Comparison of ENCODE assay signal across 10 cellular contexts in genomic region chr17:76528528-76529223, GRCh38. TPM values are rescaled to one million over a fixed set of nuclear protein-coding genes. Genes with fewer than 3 reads are reported as not detected.
DNase-seq lines count a peak whose midpoint lies in the region; ATAC-seq, FAIRE-seq and TF ChIP-seq lines count a peak whose summit lies in the region.
"Had no signal": no experiment of that assay in that cellular context is flagged by ENCODE, and none has a peak within 500 bp of the region (broad histone marks: within the 10 kb centered on the region; RNA-seq: fewer than 3 reads in every experiment).

No MANE protein-coding gene starts in this region.

- CTCF ChIA-PET in AG04450 (lab: Charles Lee) (interaction anchor here (0.6 to 2.4 kb wide), 10 partner anchors 12 to 1203 kb away, joined by 3 to 7 read pairs (median 3); no protein-coding TSS in a partner anchor), H1 (lab: Charles Lee; ENCODE audit: partially characterized antibody) (interaction anchor here (0.7 to 4.9 kb wide), 22 partner anchors 8 to 864 kb away, joined by 3 to 41 read pairs (median 4); partner anchors contain the start of genes AANAT and PRCD)

- POLR2A ChIA-PET in AG04450 (lab: Yijun Ruan, JAX) (interaction anchor here (0.6 to 2.7 kb wide), 9 partner anchors 12 to 196 kb away, joined by 3 to 14 read pairs (median 6); partner anchors contain the start of genes PRCD and ST6GALNAC2), H1 (lab: Charles Lee; ENCODE audit: partially characterized antibody) (interaction anchor here (1.1 to 5.1 kb wide), 6 partner anchors 8 to 38 kb away, joined by 3 to 30 read pairs (median 4); partner anchors contain the start of gene PRCD)

- H3K79me2 ChIP-seq in OCI-LY3 (ENCODE audit: low read length) (no peaks in the 10 kb centered on the region), H1 (ENCODE audit: control insufficient read depth in 1 of 2, insufficient read depth in 2 of 2, low read length in 2 of 2) (no peaks in the 10 kb centered on the region)

- H3K27ac Mint-ChIP-seq in naive B cell = peak overlapping the region; percentile 91 to 99 (median 94)

- TF ChIP-seq POLR2A in H1 (IDR thresholded peaks at IDR 0.05; ENCODE audit: control extremely low read depth in 1 of 2, low read depth in 2 of 2, low read length in 2 of 2) = no peak

- no peak overlapping the region for H4K91ac ChIP-seq in H1 (replicated peaks; ENCODE audit: insufficient read length, low read length)

- FAIRE-seq in H1 (lab: Jason Lieb, UNC) = no peak
- FAIRE-seq: D721Med had no signal

- no peak overlapping the region for H2BK15ac ChIP-seq in H1 (ENCODE audit: low read length)

- no peak overlapping the region for H3K23ac ChIP-seq in H1 (ENCODE audit: insufficient read length)

- ATAC-seq in naive B cell (ENCODE audit: low read depth in 2 of 2) = peak; percentile 16 to 20
- no peak for ATAC-seq in HG02571 (IDR thresholded peaks at IDR 0.05; ENCODE audit: unreplicated experiment)
- no peak for ATAC-seq in GM21529 (IDR thresholded peaks at IDR 0.05; ENCODE audit: unreplicated experiment)

- TF ChIP-seq RAD21 in H1 (IDR thresholded peaks at IDR 0.05 in 1 of 2, conservative IDR thresholded peaks at IDR 0.05 in 1 of 2; ENCODE audit: low read depth in 2 of 2, low read length in 2 of 2) = no peak

- H4K8ac ChIP-seq in H1 (ENCODE audit: extremely low read depth, insufficient read depth, low read length) = no peak overlapping the region

- no peak overlapping the region; the same call in 1 of the 2 replicates for H3K18ac ChIP-seq in H1 (ENCODE audit: extremely low read depth, low read length)

- H3K4me2 ChIP-seq in OCI-LY3 (ENCODE audit: low read length) (peak overlapping the region; percentile 100), H1 (ENCODE audit: insufficient read depth in 1 of 2, low read depth in 2 of 2, low read length in 2 of 2) (no peak overlapping the region)

- H2BK12ac ChIP-seq in H1 (ENCODE audit: low read depth, low read length) = 0 out of 2 replicates have a peak overlapping the region, but pooled peaks have one; percentile 39

- H3K27me3 ChIP-seq in AG04450 (ENCODE audit: control insufficient read depth, insufficient read depth, low read length) = no peaks in the 10 kb centered on the region
- H3K27me3 ChIP-seq in OCI-LY3 (ENCODE audit: low read depth, low read length) = no peaks in the 10 kb centered on the region
- peaks cover 0 to under 1% (median 0%) of the 10 kb centered on the region in 4 experiments; a peak in 2 of 7 replicates for H3K27me3 ChIP-seq in H1 (replicated peaks in 1 of 4; ENCODE audit: control insufficient read depth in 3 of 4, extremely low read depth in 1 of 4, insufficient read depth in 3 of 4, low read length in 3 of 4)

- 92% methylated on average over 25 of the region's 31 CpGs; no CpG with 5 or more reads in 1 of the 2 experiments for WGBS in H1 (ENCODE audit: extremely low coverage in 1 of 2, insufficient coverage in 1 of 2, insufficient read length in 1 of 2, insufficient replicate concordance in 2 of 2, low coverage in 1 of 2, low lambda C conversion rate in 2 of 2, missing lambda C conversion rate in 1 of 2), 2 experiments

- H4K20me1 ChIP-seq in OCI-LY3 (ENCODE audit: insufficient read depth, low read length) (no peaks in the 10 kb centered on the region), H1 (replicated peaks in 1 of 2; ENCODE audit: control insufficient read depth in 1 of 2, insufficient read depth in 2 of 2, low read length in 2 of 2) (no peaks in the 10 kb centered on the region)

- no peaks in the 10 kb centered on the region for H3K9me3 Mint-ChIP-seq in naive B cell

- DNase-seq in AG04450 (ENCODE audit: low read depth, low spot score) (no peak), H1 (ENCODE audit: low read depth in 1 of 2, low spot score in 2 of 2) (no peak), naive B cell (peak; percentile 35), DMS79 treated with DMSO at 0.1 percent for 48 hours (lab: John Stamatoyannopoulos, UW) (no peak), NCI-H446 (lab: John Stamatoyannopoulos, UW) (no peak)

- peak overlapping the region; percentile 21 for H4K5ac ChIP-seq in H1 (ENCODE audit: insufficient read length, low read depth, low read length)

- H3K36me3 Mint-ChIP-seq in naive B cell = no peaks in the 10 kb centered on the region

- peak overlapping the region; percentile 87; the same call in 1 of the 2 replicates for H2BK20ac ChIP-seq in H1 (ENCODE audit: low read length)

- H3K79me1 ChIP-seq in H1 (ENCODE audit: low read depth, low read length) = no peaks in the 10 kb centered on the region; the same call in 1 of the 2 replicates

- no peaks in the 10 kb centered on the region for H3K36me3 ChIP-seq in OCI-LY3 (replicated peaks; ENCODE audit: low read depth, low read length)
- no peaks in the 10 kb centered on the region for H3K36me3 ChIP-seq in H1 (ENCODE audit: control insufficient read depth in 2 of 4, insufficient read depth in 4 of 4, low read length in 3 of 4)
- H3K36me3 ChIP-seq: neutrophil had no signal

- H3K27ac ChIP-seq in AG04450 (ENCODE audit: low read depth, low read length) (peak overlapping the region; percentile 97), OCI-LY3 (ENCODE audit: low read length) (no peak overlapping the region), H1 (ENCODE audit: low read depth, low read length) (no peak overlapping the region)
- H3K27ac ChIP-seq: neutrophil had no signal

- no peak overlapping the region for H3K14ac ChIP-seq in H1 (ENCODE audit: insufficient read length)

- no peaks in the 10 kb centered on the region for H3K23me2 ChIP-seq in H1 (ENCODE audit: low read depth, low read length)

- H3K9ac ChIP-seq in OCI-LY3 (ENCODE audit: low read length) (peak overlapping the region; percentile 65), H1 (replicated peaks in 1 of 4; ENCODE audit: extremely low read depth in 1 of 4, low read depth in 3 of 4, low read length in 3 of 4) (no peak overlapping the region)

- no peak overlapping the region for H2AK5ac ChIP-seq in H1 (ENCODE audit: low read depth, low read length)

- TF ChIP-seq CTCF in AG04450 (IDR thresholded peaks at IDR 0.05; ENCODE audit: low read depth, low read length) = 0 out of 2 replicates have a peak, but pooled peaks have one; percentile 9
- TF ChIP-seq CTCF in OCI-LY3 (IDR thresholded peaks at IDR 0.05; ENCODE audit: low read depth, low read length) = peak; percentile 12; the same call in 1 of the 2 replicates
- no peak for TF ChIP-seq CTCF in H1 (IDR thresholded peaks at IDR 0.05; ENCODE audit: control extremely low read depth in 1 of 3, insufficient read depth in 1 of 3, low read depth in 1 of 3, low read length in 3 of 3)

- no peaks in the 10 kb centered on the region for H3K27me3 Mint-ChIP-seq in naive B cell

- no peak for TF ChIP-seq EP300 in H1 (IDR thresholded peaks at IDR 0.05; ENCODE audit: borderline replicate concordance in 1 of 2, low read depth in 2 of 2, low read length in 2 of 2)

- no peak overlapping the region for H3K4me3 ChIP-seq in AG04450 (ENCODE audit: low read depth, low read length)
- peak overlapping the region; percentile 83 for H3K4me3 ChIP-seq in OCI-LY3 (ENCODE audit: low read length)
- H3K4me3 ChIP-seq in H1 (ENCODE audit: extremely low read depth in 1 of 4, insufficient read depth in 2 of 4, low read depth in 3 of 4, low read length in 4 of 4) = no peak overlapping the region

- peaks cover 33 to 56% (median 51%) of the 10 kb centered on the region in 3 donors for H3K4me1 Mint-ChIP-seq in naive B cell

- H3K9me3 ChIP-seq in AG04450 (ENCODE audit: control insufficient read depth, insufficient read depth, low read length) = no peaks in the 10 kb centered on the region; the same call in 1 of the 2 replicates
- no peaks in the 10 kb centered on the region for H3K9me3 ChIP-seq in OCI-LY3 (ENCODE audit: insufficient read depth, low read length)
- no peaks in the 10 kb centered on the region for H3K9me3 ChIP-seq in H1 (ENCODE audit: insufficient read depth in 2 of 2, low read depth in 1 of 2, low read length in 1 of 2)
- H3K9me3 ChIP-seq: neutrophil had no signal

- peaks cover 23% of the 10 kb centered on the region for H3K4me1 ChIP-seq in OCI-LY3 (ENCODE audit: low read length)
- peaks cover 0 to 29% (median 22%) of the 10 kb centered on the region in 4 experiments; a peak in 6 of 7 replicates for H3K4me1 ChIP-seq in H1 (replicated peaks in 1 of 4; ENCODE audit: control insufficient read depth in 3 of 4, insufficient read depth in 4 of 4, low read length in 3 of 4)

- H2AFZ ChIP-seq in OCI-LY3 (ENCODE audit: low read depth, low read length) (peak overlapping the region; percentile 94), H1 (ENCODE audit: low read length) (no peak overlapping the region)

- no peak overlapping the region for H2BK5ac ChIP-seq in H1 (ENCODE audit: low read depth, low read length)

- H2BK120ac ChIP-seq in H1 (replicated peaks; ENCODE audit: low read depth, low read length) = no peak overlapping the region

- peak overlapping the region; percentile 77 to 95 (median 90) for H3K4me3 Mint-ChIP-seq in naive B cell

- H3K4ac ChIP-seq in H1 (replicated peaks; ENCODE audit: insufficient read length, low read depth, low read length) = peak overlapping the region; percentile 69

- H3K56ac ChIP-seq in H1 (replicated peaks; ENCODE audit: insufficient read length, low read depth, low read length) = no peak overlapping the region

RNA-seq across cellular contexts. Expression of gene CYGB, which starts 8.8 kb away (rescaled TPM):
- polyA plus RNA-seq in AG04450 (2011; rRNA removed) (7.4 and 7.7 TPM in 2 replicates), H1 (2011; rRNA removed) (2.7 and 3.3 TPM in 2 replicates), naive B cell (ENCODE audit: low read depth in 6 of 6) (1 to 10 TPM in 2 of 6 donors, under 1 TPM in 4; 0.21 to 2.4 (median 0.79) TPM)
- polyA minus RNA-seq in AG04450 (2011; rRNA and poly(A)+ RNA removed) = 3.1 and 5.3 TPM in 2 replicates
- 3.7 and 4.0 TPM in 2 replicates for total RNA-seq in H1 (2021; fragmentation: NEBNext Ultra II Directional; extraction: Animal tissue kit (Norgen Biotek cat#: 25700))
- 1.7 TPM for polyA plus RNA-seq in H1 (2011; cell fraction: cytosol; rRNA removed)
- 1.7 TPM for polyA plus RNA-seq in H1 (2011; cell fraction: nucleus; rRNA removed)
- polyA plus RNA-seq in H1 (2012, experiment 1 of 2) = 1.4 to 3.4 TPM (median 2.9 TPM) in 4 replicates
- 4.0 TPM for polyA plus RNA-seq in H1 (2012, experiment 2 of 2)
- polyA plus RNA-seq in H1 (2013, experiment 1 of 2) = 2.8 TPM
- 2.8 TPM for polyA plus RNA-seq in H1 (2013, experiment 2 of 2)
- 0.19 and 1.4 TPM in 2 replicates for polyA minus RNA-seq in H1 (2011; rRNA and poly(A)+ RNA removed)
- polyA minus RNA-seq in H1 (2011; cell fraction: cytosol; rRNA and poly(A)+ RNA removed) = 0.66 TPM
- polyA minus RNA-seq in H1 (2011; cell fraction: nucleus; rRNA and poly(A)+ RNA removed) = 0.80 TPM

RNA-seq across cellular contexts. Expression of gene PRCD, which starts 11.2 kb away (rescaled TPM):
- polyA plus RNA-seq in AG04450 (2011; rRNA removed) (0.69 and 1.9 TPM in 2 replicates), H1 (2011; rRNA removed) (0.77 and 1.1 TPM in 2 replicates), naive B cell (ENCODE audit: low read depth in 6 of 6) (10 to 100 TPM; 21.6 to 54.4 (median 34.3) TPM)
- polyA minus RNA-seq in AG04450 (2011; rRNA and poly(A)+ RNA removed) = 0.37 and 0.96 TPM in 2 replicates
- 1.4 and 2.1 TPM in 2 replicates for total RNA-seq in H1 (2021; fragmentation: NEBNext Ultra II Directional; extraction: Animal tissue kit (Norgen Biotek cat#: 25700))
- polyA plus RNA-seq in H1 (2011; cell fraction: cytosol; rRNA removed) = 1.4 TPM
- polyA plus RNA-seq in H1 (2011; cell fraction: nucleus; rRNA removed) = 3.1 TPM
- polyA plus RNA-seq in H1 (2012, experiment 1 of 2) = 1.1 to 1.6 TPM (median 1.5 TPM) in 4 replicates
- 2.3 TPM for polyA plus RNA-seq in H1 (2012, experiment 2 of 2)
- 2.0 TPM for polyA plus RNA-seq in H1 (2013, experiment 1 of 2)
- 1.5 TPM for polyA plus RNA-seq in H1 (2013, experiment 2 of 2)
- 0.12 and 0.22 TPM in 2 replicates for polyA minus RNA-seq in H1 (2011; rRNA and poly(A)+ RNA removed)
- not detected for polyA minus RNA-seq in H1 (2011; cell fraction: cytosol; rRNA and poly(A)+ RNA removed)
- polyA minus RNA-seq in H1 (2011; cell fraction: nucleus; rRNA and poly(A)+ RNA removed) = 3.5 TPM

RNA-seq across cellular contexts. Expression of gene RHBDF2, which starts 27.5 kb away (rescaled TPM):
- polyA plus RNA-seq in AG04450 (2011; rRNA removed) = 5.4 and 8.7 TPM in 2 replicates
- 6.8 and 7.7 TPM in 2 replicates for polyA minus RNA-seq in AG04450 (2011; rRNA and poly(A)+ RNA removed)
- total RNA-seq in H1 (2021; fragmentation: NEBNext Ultra II Directional; extraction: Animal tissue kit (Norgen Biotek cat#: 25700)) = 25.9 and 26.2 TPM in 2 replicates
- polyA plus RNA-seq in H1 (2011; rRNA removed) = 21.2 and 27.9 TPM in 2 replicates
- polyA plus RNA-seq in H1 (2011; cell fraction: cytosol; rRNA removed) = 15.5 TPM
- polyA plus RNA-seq in H1 (2011; cell fraction: nucleus; rRNA removed) = 46.6 TPM
- 16.4 to 25.4 TPM (median 22.4 TPM) in 4 replicates for polyA plus RNA-seq in H1 (2012, experiment 1 of 2)
- 15.6 TPM for polyA plus RNA-seq in H1 (2012, experiment 2 of 2)
- polyA plus RNA-seq in H1 (2013, experiment 1 of 2) = 30.8 TPM
- 30.3 TPM for polyA plus RNA-seq in H1 (2013, experiment 2 of 2)
- polyA minus RNA-seq in H1 (2011; rRNA and poly(A)+ RNA removed) = 12.5 and 16.5 TPM in 2 replicates
- polyA minus RNA-seq in H1 (2011; cell fraction: cytosol; rRNA and poly(A)+ RNA removed) = 16.4 TPM
- polyA minus RNA-seq in H1 (2011; cell fraction: nucleus; rRNA and poly(A)+ RNA removed) = 22.9 TPM
- 100 to 1,000 TPM in 1 of 6 donors, 10 to 100 TPM in 5; 44.0 to 148 (median 51.7) TPM for polyA plus RNA-seq in naive B cell (ENCODE audit: low read depth in 6 of 6)

RNA-seq across cellular contexts. Expression of gene ST6GALNAC2, which starts 57.0 kb away (rescaled TPM):
- polyA plus RNA-seq in AG04450 (2011; rRNA removed) (0.17 and 0.36 TPM in 2 replicates), H1 (2011; rRNA removed) (0.09 TPM in 1 of 2 replicates, not detected in the other), naive B cell (ENCODE audit: low read depth in 6 of 6) (1 to 10 TPM in 1 of 6 donors, under 1 TPM in 4, not detected in 1; 0.22 to 1.0 (median 0.48) TPM)
- polyA minus RNA-seq in AG04450 (2011; rRNA and poly(A)+ RNA removed) = 0.83 TPM in 1 of 2 replicates, not detected in the other
- total RNA-seq in H1 (2021; fragmentation: NEBNext Ultra II Directional; extraction: Animal tissue kit (Norgen Biotek cat#: 25700)) = not detected in 2 replicates
- polyA plus RNA-seq in H1 (2011; cell fraction: cytosol; rRNA removed) = not detected
- not detected for polyA plus RNA-seq in H1 (2011; cell fraction: nucleus; rRNA removed)
- polyA plus RNA-seq in H1 (2012, experiment 1 of 2) = not detected in 4 replicates
- polyA plus RNA-seq in H1 (2012, experiment 2 of 2) = not detected
- not detected for polyA plus RNA-seq in H1 (2013, experiment 1 of 2)
- not detected for polyA plus RNA-seq in H1 (2013, experiment 2 of 2)
- polyA minus RNA-seq in H1 (2011; rRNA and poly(A)+ RNA removed) = not detected in 2 replicates
- not detected for polyA minus RNA-seq in H1 (2011; cell fraction: cytosol; rRNA and poly(A)+ RNA removed)
- not detected for polyA minus RNA-seq in H1 (2011; cell fraction: nucleus; rRNA and poly(A)+ RNA removed)

Comparison
In these comparisons a context has a peak if more than half of its experiments do, and no peak if none do; other contexts are left out.
1. CTCF ChIP-seq: peak in AG04450 (single experiment) and OCI-LY3 (single experiment); none in H1 (0 of 3).
2. ATAC-seq: peak in naive B cell (2 of 2); none in HG02571 (single experiment) and GM21529 (single experiment).